In genomic region chr11:19872526-19873135, GRCh38 we compare ENCODE assay signal across 1 cellular context.
TF ChIP-seq lines count a peak whose summit lies in the region.

No MANE protein-coding gene starts in this region.

TF ChIP-seq in GM23338, 12 proteins besides CTCF, POLR2A, EP300 and RAD21 (continued from another document):
- TF ChIP-seq REST (IDR thresholded peaks at IDR 0.05; ENCODE audit: unreplicated experiment): no peak
